ENCODE assay signal across 8 cellular contexts in the genomic region with DNA sequence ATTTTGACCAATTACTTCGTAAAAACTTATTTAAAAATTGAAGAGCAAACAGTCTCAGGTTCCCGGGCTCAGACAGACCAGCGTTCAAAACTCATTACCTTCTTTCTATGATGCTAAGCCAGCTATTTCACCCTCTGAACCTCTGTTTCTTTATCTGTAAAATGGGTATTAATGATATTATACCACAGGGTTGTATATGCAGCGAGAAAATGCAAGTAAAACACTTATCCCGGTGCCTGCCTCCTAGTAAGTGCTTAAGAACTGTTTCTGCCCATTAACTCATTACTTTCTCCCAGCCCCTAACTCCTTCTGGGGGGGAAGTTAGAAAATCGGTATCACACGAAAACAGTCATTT. TPM values are rescaled to one million over a fixed set of nuclear protein-coding genes. Genes with fewer than 3 reads are reported as not detected.
DNase-seq lines count a peak whose midpoint lies in the region; ATAC-seq and TF ChIP-seq lines count a peak whose summit lies in the region.

No MANE protein-coding gene starts in this region.

- H3K36me3 ChIP-seq in breast epithelium (no peaks in the 10 kb centered on the region), mucosa of rectum (ENCODE audit: control insufficient read depth in 2 of 2, insufficient read depth in 2 of 2, low read length in 2 of 2) (no peaks in the 10 kb centered on the region)

- H3K9ac ChIP-seq in mucosa of rectum (ENCODE audit: low read depth in 1 of 2, low read length in 2 of 2): peak overlapping the region; percentile 44 to 90

- TF ChIP-seq POLR2A in breast epithelium (IDR thresholded peaks at IDR 0.05): no peak

- peak overlapping the region; percentile 90 for H3K27ac Mint-ChIP-seq in stimulated activated naive CD8-positive, alpha-beta T cell treated with anti-CD3 and anti-CD28 coated beads, Interleukin-15, Interleukin-2, amounts not matched to agents 100 ng/mL and 50 ng/mL, for 24 hours

- intact Hi-C loops in breast epithelium (cut with DNase I; ENCODE audit: low total_unique reads): loop anchor here (10.0 kb wide), 1 partner anchor 200 kb away; a partner anchor contains a TSS

- H3K36me3 Mint-ChIP-seq in stimulated activated naive CD8-positive, alpha-beta T cell treated with anti-CD3 and anti-CD28 coated beads, Interleukin-15, Interleukin-2, amounts not matched to agents 100 ng/mL and 50 ng/mL, for 24 hours (ENCODE audit: low read depth): no peaks in the 10 kb centered on the region

- H3K9me3 ChIP-seq in breast epithelium (no peaks in the 10 kb centered on the region), mucosa of rectum (ENCODE audit: control insufficient read depth in 2 of 2, low read length in 2 of 2) (no peaks in the 10 kb centered on the region)

- peak in 1 of 3 donors; percentile 12 for TF ChIP-seq CTCF in breast epithelium (IDR thresholded peaks at IDR 0.05)

- no peak for ATAC-seq in stimulated activated naive CD8-positive, alpha-beta T cell treated with anti-CD3 and anti-CD28 coated beads, Interleukin-15, Interleukin-2, amounts not matched to agents 100 U/mL and 50 U/mL, for 24 hours
- ATAC-seq in HG02610 (IDR thresholded peaks at IDR 0.05; ENCODE audit: unreplicated experiment): no peak
- ATAC-seq in HG02642 (IDR thresholded peaks at IDR 0.05; ENCODE audit: poor library complexity, unreplicated experiment): no peak

- H3K4me3 Mint-ChIP-seq in stimulated activated naive CD8-positive, alpha-beta T cell treated with anti-CD3 and anti-CD28 coated beads, Interleukin-15, Interleukin-2, amounts not matched to agents 100 ng/mL and 50 ng/mL, for 24 hours: peak overlapping the region; percentile 89

- no peaks in the 10 kb centered on the region for H3K9me3 Mint-ChIP-seq in stimulated activated naive CD8-positive, alpha-beta T cell treated with anti-CD3 and anti-CD28 coated beads, Interleukin-15, Interleukin-2, amounts not matched to agents 100 ng/mL and 50 ng/mL, for 24 hours

- no peak for DNase-seq in stimulated activated naive CD8-positive, alpha-beta T cell treated with anti-CD3 and anti-CD28 coated beads, Interleukin-15, Interleukin-2, amounts not matched to agents 100 U/mL and 50 U/mL, for 24 hours
- DNase-seq in breast epithelium (ENCODE audit: low spot score in 2 of 2): no peak
- no peak for DNase-seq in NCI-H748 (lab: John Stamatoyannopoulos, UW; ENCODE audit: unreplicated experiment)
- DNase-seq in cerebellar cortex (ENCODE audit: low spot score): no peak

- peak overlapping the region; percentile 90 to 93 for H3K27ac ChIP-seq in breast epithelium
- H3K27ac ChIP-seq in mucosa of rectum (ENCODE audit: low read depth in 2 of 2, low read length in 2 of 2): peak overlapping the region in 1 of 2 donors; percentile 95

- H3K4me3 ChIP-seq in breast epithelium (peak overlapping the region; percentile 80 to 95 (median 91)), mucosa of rectum (ENCODE audit: low read length in 2 of 2) (peak overlapping the region; percentile 82 to 89)

- H3K27me3 Mint-ChIP-seq in stimulated activated naive CD8-positive, alpha-beta T cell treated with anti-CD3 and anti-CD28 coated beads, Interleukin-15, Interleukin-2, amounts not matched to agents 100 ng/mL and 50 ng/mL, for 24 hours: peaks cover 4% of the 10 kb centered on the region

- H3K4me1 ChIP-seq in breast epithelium: peaks cover 12 to 35% of the 10 kb centered on the region in 2 donors
- peaks cover 29 to 37% of the 10 kb centered on the region in 2 donors for H3K4me1 ChIP-seq in mucosa of rectum (ENCODE audit: control insufficient read depth in 2 of 2, insufficient read depth in 2 of 2, low read length in 2 of 2)

- H3K27me3 ChIP-seq in breast epithelium: no peaks in the 10 kb centered on the region
- peaks cover 0 to 2% of the 10 kb centered on the region in 2 donors for H3K27me3 ChIP-seq in mucosa of rectum (ENCODE audit: control insufficient read depth in 2 of 2, insufficient read depth in 2 of 2, low read length in 2 of 2)

- H3K4me1 Mint-ChIP-seq in stimulated activated naive CD8-positive, alpha-beta T cell treated with anti-CD3 and anti-CD28 coated beads, Interleukin-15, Interleukin-2, amounts not matched to agents 100 ng/mL and 50 ng/mL, for 24 hours (ENCODE audit: low read depth): peaks cover 29% of the 10 kb centered on the region

RNA-seq across cellular contexts. Expression of a gene that starts 0.4 kb away (rescaled TPM):
- 10 to 100 TPM in 2 of 3 donors, 1 to 10 TPM in 1; 3.5 to 12.0 (median 10.2) TPM for total RNA-seq in breast epithelium

RNA-seq across cellular contexts. Expression of a gene that starts 41.0 kb away (rescaled TPM):
- total RNA-seq in breast epithelium: not detected
